In genomic region chr5:140573683-140574082, GRCh38 we compare ENCODE assay signal across 19 cellular contexts. TPM values are rescaled to one million over a fixed set of nuclear protein-coding genes. Genes with fewer than 3 reads are reported as not detected.
DNase-seq lines count a peak whose midpoint lies in the region; ATAC-seq, FAIRE-seq and TF ChIP-seq lines count a peak whose summit lies in the region.
"Had no signal": no experiment of that assay in that cellular context is flagged by ENCODE, and none has a peak within 500 bp of the region (broad histone marks: within the 10 kb centered on the region; RNA-seq: fewer than 3 reads in every experiment).

No MANE protein-coding gene starts in this region.

- H3K9me3 ChIP-seq in adrenal gland (replicated peaks in 1 of 3) = no peaks in the 10 kb centered on the region
- no peaks in the 10 kb centered on the region for H3K9me3 ChIP-seq in HepG2 (ENCODE audit: low read length)
- no peaks in the 10 kb centered on the region for H3K9me3 ChIP-seq in neutrophil
- no peaks in the 10 kb centered on the region for H3K9me3 ChIP-seq in spleen

- H4K20me1 ChIP-seq in HepG2 (ENCODE audit: insufficient read depth, low read length) = no peaks in the 10 kb centered on the region

- DNase-seq in adrenal gland = peak in 2 of 7 donors; percentile 17 to 48
- DNase-seq in HepG2 (ENCODE audit: low spot score) = no peak
- DNase-seq in spleen = no peak
- no peak for DNase-seq in COLO668 (lab: John Stamatoyannopoulos, UW; ENCODE audit: unreplicated experiment)
- no peak for DNase-seq in KG1 (lab: John Stamatoyannopoulos, UW)
- no peak for DNase-seq in RWPE1 (ENCODE audit: low spot score)
- DNase-seq: C1 segment of cervical spinal cord; CD8-positive, alpha-beta memory T cell; DMS79; H9; Karpas-422; NCI-H1048; NCI-H1436; NCI-H2029; NCI-H345; NCI-H524 treated with DMSO at 0.1 percent for 48 hours; RPMI8226; SIG-M5 had no signal

- POLR2A ChIA-PET in HepG2 (lab: Yijun Ruan, JAX) (no interaction called here), RWPE1 (lab: Yijun Ruan, JAX; ENCODE audit: low non-redundant PET) (no interaction called here)

- in situ Hi-C loops in HepG2 (cut with HindIII; ENCODE audit: extremely low pct_ligation_motif_present, low pct_unique_long_range_greater_than_20kb) = no loop called here

- peaks cover 0 to 3% of the 10 kb centered on the region in 2 donors for H3K36me3 ChIP-seq in adrenal gland (replicated peaks in 1 of 2)
- H3K36me3 ChIP-seq in HepG2 (replicated peaks in 1 of 2; ENCODE audit: control insufficient read depth in 1 of 2, insufficient read depth in 2 of 2, low read length in 2 of 2) = no peaks in the 10 kb centered on the region
- no peaks in the 10 kb centered on the region for H3K36me3 ChIP-seq in neutrophil
- H3K36me3 ChIP-seq in spleen = peaks cover 0 to 29% (median 5%) of the 10 kb centered on the region in 6 donors

- intact Hi-C loops in adrenal gland (cut with DNase I) = loop anchor here in 1 of 2 donors (5.0 kb wide), 1 partner anchor 69 kb away; no protein-coding TSS in a partner anchor
- intact Hi-C loops in HepG2 (cut with micrococcal nuclease; ENCODE audit: unreplicated experiment) = loop anchor here (2.0 kb wide), 1 partner anchor 37 kb away; no protein-coding TSS in a partner anchor
- intact Hi-C loops in spleen (cut with DNase I; ENCODE audit: low total_unique reads) = no loop called here

- no TSS peak for BruUV-seq in HepG2 (replicated peaks; lab: Mats Ljungman, UMichigan)

- no peak for ATAC-seq in HepG2

- no peak for TF ChIP-seq RAD21 in HepG2 (CRISPR knock-in tag; IDR thresholded peaks at IDR 0.05)

- H3K4me1 ChIP-seq in adrenal gland (replicated peaks in 1 of 2) (peaks cover 5 to 49% of the 10 kb centered on the region in 2 donors), HepG2 (ENCODE audit: insufficient read depth, low read length) (peaks cover 47% of the 10 kb centered on the region), neutrophil (ENCODE audit: control insufficient read depth in 1 of 2, insufficient read depth in 1 of 2, low read depth in 1 of 2, low read length in 1 of 2) (peaks cover 33 to 40% of the 10 kb centered on the region in 2 experiments), spleen (peaks cover 8 to 66% (median 34%) of the 10 kb centered on the region in 6 donors)

- TF ChIP-seq POLR2A in adrenal gland (IDR thresholded peaks at IDR 0.05) = no peak
- no peak for TF ChIP-seq POLR2A in HepG2 (IDR thresholded peaks at IDR 0.05; ENCODE audit: insufficient read depth in 1 of 2, low read depth in 2 of 2, low read length in 2 of 2)
- no peak for TF ChIP-seq POLR2A in spleen (IDR thresholded peaks at IDR 0.05)

- H3K4me2 ChIP-seq in HepG2 (ENCODE audit: low read depth, low read length) = no peak overlapping the region

- peak overlapping the region in 4 of 5 donors; percentile 45 to 80 (median 67) for H3K27ac ChIP-seq in adrenal gland
- no peak overlapping the region for H3K27ac ChIP-seq in HepG2 (ENCODE audit: extremely low read length, insufficient read depth, low read length)
- H3K27ac ChIP-seq in neutrophil = peak overlapping the region; percentile 18
- peak overlapping the region in 6 of 8 donors; percentile 7 to 68 (median 46) for H3K27ac ChIP-seq in spleen
- no peak overlapping the region for H3K27ac ChIP-seq in RWPE1

- no peak for TF ChIP-seq EP300 in HepG2 (IDR thresholded peaks at IDR 0.05; ENCODE audit: low read depth in 2 of 2, low read length in 2 of 2)
- TF ChIP-seq EP300 in HepG2 (CRISPR knock-in tag; IDR thresholded peaks at IDR 0.05; ENCODE audit: borderline replicate concordance) = no peak

- H3K79me2 ChIP-seq in HepG2 (ENCODE audit: insufficient read depth, low read length) = no peaks in the 10 kb centered on the region

- no peak overlapping the region for H3K9ac ChIP-seq in HepG2 (ENCODE audit: insufficient read depth, low read depth, low read length)

- CTCF ChIA-PET in HepG2 (lab: Yijun Ruan, JAX; ENCODE audit: low intra/inter-chr PET ratio, low total read pairs) = interaction anchor here (4.0 kb wide), 1 partner anchor 61 kb away, joined by 11 read pairs; no protein-coding TSS in a partner anchor
- CTCF ChIA-PET in RWPE1 (lab: Yijun Ruan, JAX) = no interaction called here

- FAIRE-seq in HepG2 (lab: Jason Lieb, UNC) = no peak

- WGBS in adrenal gland, 4 donors = 82 to 98% (median 93%) methylated on average over 4 to 7 of the region's 7 CpGs
- 81% methylated on average over 7 of the region's 7 CpGs for WGBS in HepG2 (ENCODE audit: low lambda C conversion rate)
- WGBS in spleen, 5 donors = 95 to 99% (median 97%) methylated on average over 7 of the region's 7 CpGs

- no peak overlapping the region for H2AFZ ChIP-seq in HepG2 (ENCODE audit: low read length)

- H3K27me3 ChIP-seq in adrenal gland = no peaks in the 10 kb centered on the region
- no peaks in the 10 kb centered on the region for H3K27me3 ChIP-seq in HepG2 (ENCODE audit: control insufficient read depth in 1 of 2, insufficient read depth in 2 of 2, low read length in 2 of 2)
- H3K27me3 ChIP-seq in neutrophil = no peaks in the 10 kb centered on the region
- H3K27me3 ChIP-seq in spleen (replicated peaks in 1 of 7) = no peaks in the 10 kb centered on the region

- TF ChIP-seq CTCF in adrenal gland (IDR thresholded peaks at IDR 0.05) (no peak), HepG2 (CRISPR knock-in tag; IDR thresholded peaks at IDR 0.05) (no peak), neutrophil (IDR thresholded peaks at IDR 0.05) (no peak), spleen (IDR thresholded peaks at IDR 0.05 in 8 of 11, conservative IDR thresholded peaks at IDR 0.05 in 3 of 11) (no peak), RWPE1 (conservative IDR thresholded peaks at IDR 0.05; ENCODE audit: low read depth) (no peak)

- H3K4me3 ChIP-seq in adrenal gland = no peak overlapping the region
- H3K4me3 ChIP-seq in HepG2 (replicated peaks in 1 of 3; ENCODE audit: insufficient read depth in 1 of 3, low read depth in 2 of 3, low read length in 3 of 3) = no peak overlapping the region
- H3K4me3 ChIP-seq in neutrophil (ENCODE audit: low read depth in 1 of 2, low read length in 1 of 2) = no peak overlapping the region
- no peak overlapping the region for H3K4me3 ChIP-seq in spleen

RNA-seq across cellular contexts. Expression of gene SLC35A4, which starts 9.1 kb away (rescaled TPM):
- total RNA-seq in adrenal gland (100 to 1,000 TPM in 3 of 8 donors, 10 to 100 TPM in 5; 73.8 to 133 (median 90.2) TPM), HepG2 (2016; rRNA removed; fragmentation: Illumina TruSeq; extraction: Trizol) (0.71 and 0.95 TPM in 2 replicates), spleen (10 to 100 TPM; 44.1 to 64.0 (median 58.7) TPM)
- polyA plus RNA-seq in adrenal gland (100 to 1,000 TPM in 1 of 3 donors, 10 to 100 TPM in 2; 42.1 to 135 (median 45.0) TPM), HepG2 (2011; rRNA removed) (4.0 and 5.0 TPM in 2 replicates), spleen (10 to 100 TPM; 23.3 to 40.8 (median 27.7) TPM)
- total RNA-seq in HepG2 (2016; cell fraction: cytosol; rRNA removed; fragmentation: Illumina TruSeq; extraction: Trizol; ENCODE audit: low read depth) = 0.18 and 0.20 TPM in 2 replicates
- 0.55 and 1.4 TPM in 2 replicates for total RNA-seq in HepG2 (2016; cell fraction: insoluble cytoplasmic fraction; rRNA removed; fragmentation: Illumina TruSeq; extraction: Trizol)
- 1.3 TPM in 2 replicates for total RNA-seq in HepG2 (2016; cell fraction: membrane; rRNA removed; fragmentation: Illumina TruSeq; extraction: Trizol)
- 0.50 and 1.2 TPM in 2 replicates for total RNA-seq in HepG2 (2016; cell fraction: nucleus; rRNA removed; fragmentation: Illumina TruSeq; extraction: Trizol)
- 2.0 and 2.4 TPM in 2 replicates for polyA plus RNA-seq in HepG2 (2011; cell fraction: cytosol; rRNA removed)
- 1.8 and 2.8 TPM in 2 replicates for polyA plus RNA-seq in HepG2 (2011; cell fraction: nucleus; rRNA removed)
- 1.7 and 2.1 TPM in 2 replicates for polyA plus RNA-seq in HepG2 (2012)
- polyA plus RNA-seq in HepG2 (2016; cell fraction: cytosol; fragmentation: Illumina TruSeq; extraction: Trizol; ENCODE audit: low read depth) = 0.37 and 0.50 TPM in 2 replicates
- polyA plus RNA-seq in HepG2 (2016; cell fraction: insoluble cytoplasmic fraction; fragmentation: Illumina TruSeq; extraction: Trizol; ENCODE audit: low read depth) = 1.2 and 1.3 TPM in 2 replicates
- polyA plus RNA-seq in HepG2 (2016; cell fraction: membrane; fragmentation: Illumina TruSeq; extraction: Trizol; ENCODE audit: low read depth) = 1.8 TPM in 2 replicates
- polyA plus RNA-seq in HepG2 (2016; cell fraction: nucleus; fragmentation: Illumina TruSeq; extraction: Trizol; ENCODE audit: insufficient read depth, low read depth) = 1.0 and 1.4 TPM in 2 replicates
- 4.2 and 169 TPM in 2 replicates for polyA minus RNA-seq in HepG2 (2011; rRNA and poly(A)+ RNA removed; ENCODE audit: low replicate concordance)
- polyA minus RNA-seq in HepG2 (2011; cell fraction: cytosol; rRNA and poly(A)+ RNA removed) = 0.79 TPM in 2 replicates
- 1.0 and 1.5 TPM in 2 replicates for polyA minus RNA-seq in HepG2 (2011; cell fraction: nucleus; rRNA and poly(A)+ RNA removed)

RNA-seq across cellular contexts. Expression of gene APBB3, which starts 9.3 kb away (rescaled TPM):
- total RNA-seq in adrenal gland (10 to 100 TPM; 14.0 to 61.2 (median 36.1) TPM), HepG2 (2016; rRNA removed; fragmentation: Illumina TruSeq; extraction: Trizol) (0.22 and 0.38 TPM in 2 replicates), spleen (10 to 100 TPM; 31.9 to 57.8 (median 42.2) TPM)
- polyA plus RNA-seq in adrenal gland (100 to 1,000 TPM in 2 of 3 donors, 10 to 100 TPM in 1; 25.6 to 163 (median 142) TPM), HepG2 (2011; rRNA removed) (0.78 and 1.4 TPM in 2 replicates), spleen (10 to 100 TPM; 26.0 to 43.4 (median 41.0) TPM)
- total RNA-seq in HepG2 (2016; cell fraction: cytosol; rRNA removed; fragmentation: Illumina TruSeq; extraction: Trizol; ENCODE audit: low read depth) = not detected in 2 replicates
- total RNA-seq in HepG2 (2016; cell fraction: insoluble cytoplasmic fraction; rRNA removed; fragmentation: Illumina TruSeq; extraction: Trizol) = 0.24 TPM in 1 of 2 replicates, not detected in the other
- not detected in 2 replicates for total RNA-seq in HepG2 (2016; cell fraction: membrane; rRNA removed; fragmentation: Illumina TruSeq; extraction: Trizol)
- total RNA-seq in HepG2 (2016; cell fraction: nucleus; rRNA removed; fragmentation: Illumina TruSeq; extraction: Trizol) = 0.43 and 0.78 TPM in 2 replicates
- polyA plus RNA-seq in HepG2 (2011; cell fraction: cytosol; rRNA removed) = 0.17 and 0.21 TPM in 2 replicates
- 9.0 and 9.1 TPM in 2 replicates for polyA plus RNA-seq in HepG2 (2011; cell fraction: nucleus; rRNA removed)
- polyA plus RNA-seq in HepG2 (2012) = 0.38 and 0.51 TPM in 2 replicates
- not detected in 2 replicates for polyA plus RNA-seq in HepG2 (2016; cell fraction: cytosol; fragmentation: Illumina TruSeq; extraction: Trizol; ENCODE audit: low read depth)
- not detected in 2 replicates for polyA plus RNA-seq in HepG2 (2016; cell fraction: insoluble cytoplasmic fraction; fragmentation: Illumina TruSeq; extraction: Trizol; ENCODE audit: low read depth)
- polyA plus RNA-seq in HepG2 (2016; cell fraction: membrane; fragmentation: Illumina TruSeq; extraction: Trizol; ENCODE audit: low read depth) = not detected in 2 replicates
- 1.9 and 2.0 TPM in 2 replicates for polyA plus RNA-seq in HepG2 (2016; cell fraction: nucleus; fragmentation: Illumina TruSeq; extraction: Trizol; ENCODE audit: insufficient read depth, low read depth)
- 0.68 and 26.5 TPM in 2 replicates for polyA minus RNA-seq in HepG2 (2011; rRNA and poly(A)+ RNA removed; ENCODE audit: low replicate concordance)
- 0.70 TPM in 1 of 2 replicates, not detected in the other for polyA minus RNA-seq in HepG2 (2011; cell fraction: cytosol; rRNA and poly(A)+ RNA removed)
- polyA minus RNA-seq in HepG2 (2011; cell fraction: nucleus; rRNA and poly(A)+ RNA removed) = 1.3 and 3.2 TPM in 2 replicates

RNA-seq across cellular contexts. Expression of gene SRA1, which starts 16.4 kb away (rescaled TPM):
- total RNA-seq in adrenal gland (100 to 1,000 TPM in 1 of 8 donors, 10 to 100 TPM in 7; 31.3 to 156 (median 45.0) TPM), HepG2 (2016; rRNA removed; fragmentation: Illumina TruSeq; extraction: Trizol) (32.8 and 38.1 TPM in 2 replicates), spleen (10 to 100 TPM; 22.9 to 33.5 (median 25.4) TPM)
- polyA plus RNA-seq in adrenal gland (100 to 1,000 TPM in 2 of 3 donors, 10 to 100 TPM in 1; 96.3 to 115 (median 101) TPM), HepG2 (2011; rRNA removed) (14.2 and 15.6 TPM in 2 replicates), spleen (10 to 100 TPM; 32.6 to 42.1 (median 36.6) TPM)
- total RNA-seq in HepG2 (2016; cell fraction: cytosol; rRNA removed; fragmentation: Illumina TruSeq; extraction: Trizol; ENCODE audit: low read depth) = 39.0 and 47.9 TPM in 2 replicates
- total RNA-seq in HepG2 (2016; cell fraction: insoluble cytoplasmic fraction; rRNA removed; fragmentation: Illumina TruSeq; extraction: Trizol) = 31.9 and 32.7 TPM in 2 replicates
- 39.6 and 41.8 TPM in 2 replicates for total RNA-seq in HepG2 (2016; cell fraction: membrane; rRNA removed; fragmentation: Illumina TruSeq; extraction: Trizol)
- 15.1 and 15.3 TPM in 2 replicates for total RNA-seq in HepG2 (2016; cell fraction: nucleus; rRNA removed; fragmentation: Illumina TruSeq; extraction: Trizol)
- polyA plus RNA-seq in HepG2 (2011; cell fraction: cytosol; rRNA removed) = 16.8 and 19.0 TPM in 2 replicates
- 9.8 and 10.4 TPM in 2 replicates for polyA plus RNA-seq in HepG2 (2011; cell fraction: nucleus; rRNA removed)
- polyA plus RNA-seq in HepG2 (2012) = 11.6 and 17.9 TPM in 2 replicates
- 62.2 and 65.0 TPM in 2 replicates for polyA plus RNA-seq in HepG2 (2016; cell fraction: cytosol; fragmentation: Illumina TruSeq; extraction: Trizol; ENCODE audit: low read depth)
- 33.8 and 43.4 TPM in 2 replicates for polyA plus RNA-seq in HepG2 (2016; cell fraction: insoluble cytoplasmic fraction; fragmentation: Illumina TruSeq; extraction: Trizol; ENCODE audit: low read depth)
- polyA plus RNA-seq in HepG2 (2016; cell fraction: membrane; fragmentation: Illumina TruSeq; extraction: Trizol; ENCODE audit: low read depth) = 38.5 and 50.1 TPM in 2 replicates
- polyA plus RNA-seq in HepG2 (2016; cell fraction: nucleus; fragmentation: Illumina TruSeq; extraction: Trizol; ENCODE audit: insufficient read depth, low read depth) = 26.2 and 27.3 TPM in 2 replicates
- 8.3 and 20.3 TPM in 2 replicates for polyA minus RNA-seq in HepG2 (2011; rRNA and poly(A)+ RNA removed; ENCODE audit: low replicate concordance)
- 8.6 and 9.0 TPM in 2 replicates for polyA minus RNA-seq in HepG2 (2011; cell fraction: cytosol; rRNA and poly(A)+ RNA removed)
- polyA minus RNA-seq in HepG2 (2011; cell fraction: nucleus; rRNA and poly(A)+ RNA removed) = 10.8 and 11.3 TPM in 2 replicates

RNA-seq across cellular contexts. Expression of gene EIF4EBP3, which starts 26.2 kb away (rescaled TPM):
- 10 to 100 TPM in 7 of 8 donors, 1 to 10 TPM in 1; 7.3 to 80.5 (median 40.7) TPM for total RNA-seq in adrenal gland
- 100 to 1,000 TPM in 2 of 3 donors, 1 to 10 TPM in 1; 7.9 to 158 (median 121) TPM for polyA plus RNA-seq in adrenal gland
- total RNA-seq in HepG2 (2016; rRNA removed; fragmentation: Illumina TruSeq; extraction: Trizol) = 1.7 and 1.9 TPM in 2 replicates
- 0.91 and 1.5 TPM in 2 replicates for total RNA-seq in HepG2 (2016; cell fraction: cytosol; rRNA removed; fragmentation: Illumina TruSeq; extraction: Trizol; ENCODE audit: low read depth)
- 0.37 and 1.7 TPM in 2 replicates for total RNA-seq in HepG2 (2016; cell fraction: insoluble cytoplasmic fraction; rRNA removed; fragmentation: Illumina TruSeq; extraction: Trizol)
- 1.1 and 1.7 TPM in 2 replicates for total RNA-seq in HepG2 (2016; cell fraction: membrane; rRNA removed; fragmentation: Illumina TruSeq; extraction: Trizol)
- total RNA-seq in HepG2 (2016; cell fraction: nucleus; rRNA removed; fragmentation: Illumina TruSeq; extraction: Trizol) = not detected in 2 replicates
- 0.31 and 0.61 TPM in 2 replicates for polyA plus RNA-seq in HepG2 (2011; rRNA removed)
- polyA plus RNA-seq in HepG2 (2011; cell fraction: cytosol; rRNA removed) = 0.54 and 0.85 TPM in 2 replicates
- polyA plus RNA-seq in HepG2 (2011; cell fraction: nucleus; rRNA removed) = 1.5 and 2.3 TPM in 2 replicates
- 1.8 and 6.3 TPM in 2 replicates for polyA plus RNA-seq in HepG2 (2012)
- polyA plus RNA-seq in HepG2 (2016; cell fraction: cytosol; fragmentation: Illumina TruSeq; extraction: Trizol; ENCODE audit: low read depth) = 1.5 TPM in 2 replicates
- polyA plus RNA-seq in HepG2 (2016; cell fraction: insoluble cytoplasmic fraction; fragmentation: Illumina TruSeq; extraction: Trizol; ENCODE audit: low read depth) = 0.44 and 2.1 TPM in 2 replicates
- 2.5 and 3.0 TPM in 2 replicates for polyA plus RNA-seq in HepG2 (2016; cell fraction: membrane; fragmentation: Illumina TruSeq; extraction: Trizol; ENCODE audit: low read depth)
- 9.1 and 9.5 TPM in 2 replicates for polyA plus RNA-seq in HepG2 (2016; cell fraction: nucleus; fragmentation: Illumina TruSeq; extraction: Trizol; ENCODE audit: insufficient read depth, low read depth)
- polyA minus RNA-seq in HepG2 (2011; rRNA and poly(A)+ RNA removed; ENCODE audit: low replicate concordance) = 2.0 TPM in 1 of 2 replicates, not detected in the other
- 1.1 and 1.2 TPM in 2 replicates for polyA minus RNA-seq in HepG2 (2011; cell fraction: cytosol; rRNA and poly(A)+ RNA removed)
- not detected in 2 replicates for polyA minus RNA-seq in HepG2 (2011; cell fraction: nucleus; rRNA and poly(A)+ RNA removed)
- 10 to 100 TPM; 11.5 to 24.5 (median 16.2) TPM for total RNA-seq in spleen
- polyA plus RNA-seq in spleen = 10 to 100 TPM; 60.9 to 75.6 (median 61.6) TPM

RNA-seq across cellular contexts. Expression of gene CD14, which starts 59.3 kb away (rescaled TPM):
- 100 to 1,000 TPM; 162 to 885 (median 366) TPM for total RNA-seq in adrenal gland
- 100 to 1,000 TPM in 2 of 3 donors, 10 to 100 TPM in 1; 13.9 to 252 (median 101) TPM for polyA plus RNA-seq in adrenal gland
- total RNA-seq in HepG2 (2016; rRNA removed; fragmentation: Illumina TruSeq; extraction: Trizol) = 0.70 and 1.7 TPM in 2 replicates
- total RNA-seq in HepG2 (2016; cell fraction: cytosol; rRNA removed; fragmentation: Illumina TruSeq; extraction: Trizol; ENCODE audit: low read depth) = 0.35 and 0.40 TPM in 2 replicates
- total RNA-seq in HepG2 (2016; cell fraction: insoluble cytoplasmic fraction; rRNA removed; fragmentation: Illumina TruSeq; extraction: Trizol) = 1.4 TPM in 2 replicates
- 0.22 and 0.31 TPM in 2 replicates for total RNA-seq in HepG2 (2016; cell fraction: membrane; rRNA removed; fragmentation: Illumina TruSeq; extraction: Trizol)
- 1.5 and 1.7 TPM in 2 replicates for total RNA-seq in HepG2 (2016; cell fraction: nucleus; rRNA removed; fragmentation: Illumina TruSeq; extraction: Trizol)
- polyA plus RNA-seq in HepG2 (2011; rRNA removed) = 4.7 and 9.8 TPM in 2 replicates
- polyA plus RNA-seq in HepG2 (2011; cell fraction: cytosol; rRNA removed) = 4.5 and 5.6 TPM in 2 replicates
- polyA plus RNA-seq in HepG2 (2011; cell fraction: nucleus; rRNA removed) = 3.9 and 7.5 TPM in 2 replicates
- polyA plus RNA-seq in HepG2 (2012) = 2.7 and 8.6 TPM in 2 replicates
- 0.16 and 0.26 TPM in 2 replicates for polyA plus RNA-seq in HepG2 (2016; cell fraction: cytosol; fragmentation: Illumina TruSeq; extraction: Trizol; ENCODE audit: low read depth)
- polyA plus RNA-seq in HepG2 (2016; cell fraction: insoluble cytoplasmic fraction; fragmentation: Illumina TruSeq; extraction: Trizol; ENCODE audit: low read depth) = 0.59 and 0.86 TPM in 2 replicates
- polyA plus RNA-seq in HepG2 (2016; cell fraction: membrane; fragmentation: Illumina TruSeq; extraction: Trizol; ENCODE audit: low read depth) = 0.15 and 0.20 TPM in 2 replicates
- 1.8 and 4.1 TPM in 2 replicates for polyA plus RNA-seq in HepG2 (2016; cell fraction: nucleus; fragmentation: Illumina TruSeq; extraction: Trizol; ENCODE audit: insufficient read depth, low read depth)
- polyA minus RNA-seq in HepG2 (2011; rRNA and poly(A)+ RNA removed; ENCODE audit: low replicate concordance) = 0.16 and 4.7 TPM in 2 replicates
- 2.6 and 4.0 TPM in 2 replicates for polyA minus RNA-seq in HepG2 (2011; cell fraction: cytosol; rRNA and poly(A)+ RNA removed)
- polyA minus RNA-seq in HepG2 (2011; cell fraction: nucleus; rRNA and poly(A)+ RNA removed) = 0.90 and 1.5 TPM in 2 replicates
- total RNA-seq in spleen = 100 to 1,000 TPM in 4 of 7 donors, 10 to 100 TPM in 3; 80.2 to 209 (median 101) TPM
- polyA plus RNA-seq in spleen = 10 to 100 TPM; 40.2 to 60.9 (median 48.9) TPM

Comparison
In these comparisons a context has a peak if more than half of its experiments do, and no peak if none do; other contexts are left out.
1. H3K27ac ChIP-seq: peak in adrenal gland (4 of 5), neutrophil (single experiment) and spleen (6 of 8); none in HepG2 (single experiment) and RWPE1 (single experiment).
2. RNA of gene SLC35A4, which starts 9.1 kb away (total RNA-seq): 73.8 to 133 TPM in adrenal gland and 44.1 to 64.0 TPM in spleen; 0.18 to 1.4 TPM in HepG2; every median in the first group is over 10 times any median in the second.
3. RNA of gene APBB3, which starts 9.3 kb away (total RNA-seq): 31.9 to 57.8 TPM in spleen and 14.0 to 61.2 TPM in adrenal gland; 0.22 to 0.78 TPM in HepG2; every median in the first group is over 4 times any median in the second.